In genomic region chr17:27621557-27621956, GRCh38 we compare ENCODE assay signal across 1 cellular context.
TF ChIP-seq lines count a peak whose summit lies in the region.

No MANE protein-coding gene starts in this region.

TF ChIP-seq in SK-N-SH, 30 proteins besides CTCF, POLR2A, EP300 and RAD21:
- TF ChIP-seq RXRA (IDR thresholded peaks at IDR 0.05; ENCODE audit: borderline replicate concordance, low read depth) (no peak), FOXM1 (IDR thresholded peaks at IDR 0.05; ENCODE audit: low read depth) (no peak), EZH2phosphoT487 (IDR thresholded peaks at IDR 0.05; ENCODE audit: borderline replicate concordance, low read depth) (no peak), ELF1 (IDR thresholded peaks at IDR 0.05) (no peak), TAF1 (IDR thresholded peaks at IDR 0.05; ENCODE audit: borderline replicate concordance, low read depth, low read length) (no peak), MXI1 (IDR thresholded peaks at IDR 0.05; ENCODE audit: low read depth, low read length) (no peak), FOSL2 (IDR thresholded peaks at IDR 0.05; ENCODE audit: borderline replicate concordance, low read depth) (no peak), YY1 (IDR thresholded peaks at IDR 0.05; ENCODE audit: low read depth) (no peak), GABPA (IDR thresholded peaks at IDR 0.05; ENCODE audit: low read depth) (no peak), SIN3A (IDR thresholded peaks at IDR 0.05; ENCODE audit: borderline replicate concordance, low read depth, low read length) (no peak)
- TF ChIP-seq, protein P1, sequence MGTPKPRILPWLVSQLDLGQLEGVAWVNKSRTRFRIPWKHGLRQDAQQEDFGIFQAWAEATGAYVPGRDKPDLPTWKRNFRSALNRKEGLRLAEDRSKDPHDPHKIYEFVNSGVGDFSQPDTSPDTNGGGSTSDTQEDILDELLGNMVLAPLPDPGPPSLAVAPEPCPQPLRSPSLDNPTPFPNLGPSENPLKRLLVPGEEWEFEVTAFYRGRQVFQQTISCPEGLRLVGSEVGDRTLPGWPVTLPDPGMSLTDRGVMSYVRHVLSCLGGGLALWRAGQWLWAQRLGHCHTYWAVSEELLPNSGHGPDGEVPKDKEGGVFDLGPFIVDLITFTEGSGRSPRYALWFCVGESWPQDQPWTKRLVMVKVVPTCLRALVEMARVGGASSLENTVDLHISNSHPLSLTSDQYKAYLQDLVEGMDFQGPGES (IDR thresholded peaks at IDR 0.05; ENCODE audit: low read depth, low read length), result no peak
